In genomic region chr1:85576256-85576641, GRCh38 we compare ENCODE assay signal across 8 cellular contexts. TPM values are rescaled to one million over a fixed set of nuclear protein-coding genes. Genes with fewer than 3 reads are reported as not detected.
DNase-seq lines count a peak whose midpoint lies in the region; TF ChIP-seq lines count a peak whose summit lies in the region.

No MANE protein-coding gene starts in this region.

- CTCF ChIA-PET in A673 (lab: Charles Lee) = interaction anchor here (0.7 kb wide), 2 partner anchors 9 to 220 kb away, joined by 3 read pairs; no protein-coding TSS in a partner anchor

- H3K4me2 ChIP-seq in KMS-11 = peak overlapping the region; percentile 57

- DNase-seq in A673 (ENCODE audit: low spot score) = no peak
- no peak for DNase-seq in NCI-H1092 treated with DMSO at 0.1 percent for 48 hours (lab: John Stamatoyannopoulos, UW)
- no peak for DNase-seq in SW480 (ENCODE audit: low spot score)
- no peak for DNase-seq in stimulated activated CD4-positive, alpha-beta T cell treated with anti-CD3 and anti-CD28 coated beads, Interleukin-15, amount 100 ng/mL, for 24 hours
- no peak for DNase-seq in central memory CD4-positive, alpha-beta T cell

- H3K27ac ChIP-seq in A673 (ENCODE audit: low read depth, low read length, poor library complexity, severe bottlenecking) (peak overlapping the region; percentile 97), KMS-11 (no peak overlapping the region), cingulate gyrus (ENCODE audit: low read depth, low read length) (peak overlapping the region; percentile 90), muscle layer of duodenum (ENCODE audit: low read length) (peak overlapping the region; percentile 89)

- H3K79me2 ChIP-seq in KMS-11 (ENCODE audit: insufficient read depth, low read depth) = no peaks in the 10 kb centered on the region

- H3K36me3 ChIP-seq in A673 (ENCODE audit: insufficient read depth, low read length, poor library complexity, severe bottlenecking) (no peaks in the 10 kb centered on the region), KMS-11 (ENCODE audit: insufficient read depth) (no peaks in the 10 kb centered on the region), muscle layer of duodenum (ENCODE audit: control insufficient read depth in 1 of 2, insufficient read depth in 2 of 2, low read length in 2 of 2) (peaks cover 0 to 15% of the 10 kb centered on the region in 2 donors)

- peak overlapping the region; percentile 77 for H3K4me3 ChIP-seq in A673 (ENCODE audit: low read depth, low read length, poor library complexity, severe bottlenecking)
- peak overlapping the region; percentile 51 for H3K4me3 ChIP-seq in KMS-11 (IDR thresholded peaks at IDR 0.05; ENCODE audit: insufficient read depth, low read depth, low read length)
- peak overlapping the region; percentile 41 to 79 for H3K4me3 ChIP-seq in muscle layer of duodenum (ENCODE audit: low read depth in 1 of 2, low read length in 2 of 2)

- intact Hi-C loops in A673 (cut with micrococcal nuclease; ENCODE audit: unreplicated experiment) = no loop called here

- H3K9me3 ChIP-seq in A673 (ENCODE audit: low read depth, low read length, poor library complexity, severe bottlenecking) (no peaks in the 10 kb centered on the region), muscle layer of duodenum (ENCODE audit: control insufficient read depth in 1 of 2, low read length in 2 of 2) (no peaks in the 10 kb centered on the region)

- peak overlapping the region; percentile 83 for H2AFZ ChIP-seq in KMS-11 (ENCODE audit: low read depth)

- H3K4me1 ChIP-seq in A673 (ENCODE audit: insufficient read depth, low read length, poor library complexity, severe bottlenecking) = peaks cover 18% of the 10 kb centered on the region
- no peaks in the 10 kb centered on the region for H3K4me1 ChIP-seq in KMS-11 (ENCODE audit: low read depth, poor library complexity, severe bottlenecking)
- peaks cover 6 to 17% of the 10 kb centered on the region in 2 donors for H3K4me1 ChIP-seq in muscle layer of duodenum (ENCODE audit: control insufficient read depth in 1 of 2, insufficient read depth in 2 of 2, low read length in 2 of 2)

- H3K27me3 ChIP-seq in A673 (replicated peaks; ENCODE audit: insufficient read depth, low read depth, low read length, poor library complexity) = no peaks in the 10 kb centered on the region
- no peaks in the 10 kb centered on the region for H3K27me3 ChIP-seq in KMS-11 (ENCODE audit: insufficient read depth, low read depth)
- no peaks in the 10 kb centered on the region for H3K27me3 ChIP-seq in muscle layer of duodenum (ENCODE audit: low read depth, low read length)

- POLR2A ChIA-PET in A673 (lab: Charles Lee; ENCODE audit: low non-redundant PET) = no interaction called here

- H4K20me1 ChIP-seq in KMS-11 (ENCODE audit: insufficient read depth) = no peaks in the 10 kb centered on the region

- peak overlapping the region; percentile 53; the same call in 1 of the 2 replicates for H3K9ac ChIP-seq in KMS-11

- TF ChIP-seq CTCF in A673 (conservative IDR thresholded peaks at IDR 0.05; ENCODE audit: low read depth, low read length) (no peak), KMS-11 (conservative IDR thresholded peaks at IDR 0.05; ENCODE audit: low read depth, low read length) (no peak)

- BruUV-seq in A673 (replicated peaks; lab: Mats Ljungman, UMichigan) = TSS peak; percentile 71

RNA-seq across cellular contexts. Expression of gene CCN1, which starts 4.3 kb away (rescaled TPM):
- total RNA-seq in A673 (2021) = 13.5 and 24.3 TPM in 2 replicates
